ENCODE assay signal across 9 cellular contexts in genomic region chr11:47616726-47617416, GRCh38. TPM values are rescaled to one million over a fixed set of nuclear protein-coding genes. Genes with fewer than 3 reads are reported as not detected.
A peak's percentile ranks its signal among the peaks of the same experiment; 100 is the strongest.
DNase-seq lines count a peak whose midpoint lies in the region; ATAC-seq, FAIRE-seq and TF ChIP-seq lines count a peak whose summit lies in the region.
"Had no signal": no experiment of that assay in that cellular context is flagged by ENCODE, and none has a peak within 500 bp of the region (broad histone marks: within the 10 kb centered on the region; RNA-seq: fewer than 3 reads in every experiment).

No MANE protein-coding gene starts in this region.

- POLR2A ChIA-PET in HepG2 (lab: Yijun Ruan, JAX): interaction anchor here (0.8 to 1.0 kb wide), 2 partner anchors 29 to 38 kb away, joined by 3 read pairs; partner anchors contain the start of genes KBTBD4 and NDUFS3

- H3K79me2 ChIP-seq in HepG2 (ENCODE audit: insufficient read depth, low read length): no peaks in the 10 kb centered on the region

- H3K14ac ChIP-seq in neuronal stem cell (ENCODE audit: low read length): no peak overlapping the region

- peak; percentile 85 for TF ChIP-seq CTCF in BE2C (IDR thresholded peaks at IDR 0.05; ENCODE audit: low read depth, low read length)
- TF ChIP-seq CTCF in GM13976 (IDR thresholded peaks at IDR 0.05; ENCODE audit: borderline replicate concordance, control extremely low read depth, extremely low read depth, insufficient read depth, missing control alignments): peak; percentile 74
- TF ChIP-seq CTCF in chondrocyte (IDR thresholded peaks at IDR 0.05): peak; percentile 82
- TF ChIP-seq CTCF in HepG2 (CRISPR knock-in tag; IDR thresholded peaks at IDR 0.05): peak; percentile 85

- H4K91ac ChIP-seq in neuronal stem cell (ENCODE audit: low read depth, low read length, poor library complexity): no peak overlapping the region

- in situ Hi-C loops in GM13976 (cut with MboI; ENCODE audit: low sequenced_read_pairs, unreplicated experiment) (no loop called here), HepG2 (cut with HindIII; ENCODE audit: extremely low pct_ligation_motif_present, low pct_unique_long_range_greater_than_20kb) (no loop called here)

- peak; percentile 64 for FAIRE-seq in HepG2 (lab: Jason Lieb, UNC)

- no peak overlapping the region for H3K18ac ChIP-seq in neuronal stem cell (ENCODE audit: low read length)

- TF ChIP-seq EP300 in HepG2 (IDR thresholded peaks at IDR 0.05; ENCODE audit: low read depth in 2 of 2, low read length in 2 of 2): no peak
- no peak for TF ChIP-seq EP300 in HepG2 (CRISPR knock-in tag; IDR thresholded peaks at IDR 0.05; ENCODE audit: borderline replicate concordance)

- no peak overlapping the region for H3K4me3 Mint-ChIP-seq in chondrocyte (ENCODE audit: unreplicated experiment)
- no peak overlapping the region for H3K4me3 Mint-ChIP-seq in activated T-helper 1 cell treated with anti-CD3 and anti-CD28 coated beads, Interleukin-12 subunit alpha, Interleukin-12 subunit beta, Interleukin-2, Interleukin-4 antibody, amounts not matched to agents 30 ng/mL and 10 ng/mL and 1 ng/mL, durations not matched to agents 14 hours and 24 hours and 36 hours

- BruUV-seq in HepG2 (replicated peaks; lab: Mats Ljungman, UMichigan): no TSS peak

- H3K27ac Mint-ChIP-seq in chondrocyte (ENCODE audit: unreplicated experiment): no peak overlapping the region
- H3K27ac Mint-ChIP-seq in activated T-helper 1 cell treated with anti-CD3 and anti-CD28 coated beads, Interleukin-12 subunit alpha, Interleukin-12 subunit beta, Interleukin-2, Interleukin-4 antibody, amounts not matched to agents 30 ng/mL and 10 ng/mL and 1 ng/mL, durations not matched to agents 14 hours and 24 hours and 36 hours: no peak overlapping the region

- H2BK5ac ChIP-seq in neuronal stem cell (ENCODE audit: low read length): no peak overlapping the region

- H3K23ac ChIP-seq in neuronal stem cell (ENCODE audit: low read depth, low read length, poor library complexity): no peak overlapping the region

- H3K4me1 Mint-ChIP-seq in chondrocyte (ENCODE audit: low read depth): peaks cover 14% of the 10 kb centered on the region
- H3K4me1 Mint-ChIP-seq in activated T-helper 1 cell treated with anti-CD3 and anti-CD28 coated beads, Interleukin-12 subunit alpha, Interleukin-12 subunit beta, Interleukin-2, Interleukin-4 antibody, amounts not matched to agents 30 ng/mL and 10 ng/mL and 1 ng/mL, durations not matched to agents 14 hours and 24 hours and 36 hours (ENCODE audit: low read depth): peaks cover 11% of the 10 kb centered on the region

- H3K9ac ChIP-seq in HepG2 (ENCODE audit: insufficient read depth, low read depth, low read length) (no peak overlapping the region), neuronal stem cell (ENCODE audit: low read depth, low read length, poor library complexity) (no peak overlapping the region)

- H3K4me3 ChIP-seq in BE2C (ENCODE audit: low read depth, low read length): no peak overlapping the region
- H3K4me3 ChIP-seq in HepG2 (replicated peaks in 1 of 3; ENCODE audit: insufficient read depth in 1 of 3, low read depth in 2 of 3, low read length in 3 of 3): no peak overlapping the region
- H3K4me3 ChIP-seq in neuronal stem cell (ENCODE audit: low read length in 2 of 2): no peak overlapping the region

- H2BK15ac ChIP-seq in neuronal stem cell (ENCODE audit: low read length): no peak overlapping the region

- no peaks in the 10 kb centered on the region for H3K79me1 ChIP-seq in neuronal stem cell (ENCODE audit: low read depth, low read length)

- no peaks in the 10 kb centered on the region for H4K20me1 ChIP-seq in HepG2 (ENCODE audit: insufficient read depth, low read length)

- H3K4me2 ChIP-seq in HepG2 (ENCODE audit: low read depth, low read length) (no peak overlapping the region), neuronal stem cell (ENCODE audit: insufficient read depth, low read length, poor library complexity, severe bottlenecking) (no peak overlapping the region)

- WGBS in HepG2 (ENCODE audit: low lambda C conversion rate): 84% methylated on average over 10 of the region's 10 CpGs
- no CpG with 5 or more reads among the region's 10 CpGs for WGBS in neuronal stem cell (ENCODE audit: extremely low coverage in 2 of 2, insufficient read length in 2 of 2, insufficient replicate concordance in 1 of 2), 2 donors

- no peak overlapping the region for H2AFZ ChIP-seq in HepG2 (ENCODE audit: low read length)
- no peak overlapping the region for H2AFZ ChIP-seq in neuronal stem cell (ENCODE audit: low read length)

- H4K8ac ChIP-seq in neuronal stem cell (ENCODE audit: low read depth, low read length): no peak overlapping the region

- no peaks in the 10 kb centered on the region for H3K9me3 Mint-ChIP-seq in chondrocyte (ENCODE audit: low read depth)
- no peaks in the 10 kb centered on the region for H3K9me3 Mint-ChIP-seq in activated T-helper 1 cell treated with anti-CD3 and anti-CD28 coated beads, Interleukin-12 subunit alpha, Interleukin-12 subunit beta, Interleukin-2, Interleukin-4 antibody, amounts not matched to agents 30 ng/mL and 10 ng/mL and 1 ng/mL, durations not matched to agents 14 hours and 24 hours and 36 hours

- TF ChIP-seq POLR2A in HepG2 (IDR thresholded peaks at IDR 0.05; ENCODE audit: insufficient read depth in 1 of 2, low read depth in 2 of 2, low read length in 2 of 2): no peak

- H3K9me3 ChIP-seq in BE2C (no peaks in the 10 kb centered on the region), HepG2 (ENCODE audit: low read length) (no peaks in the 10 kb centered on the region), neuronal stem cell (replicated peaks in 1 of 2; ENCODE audit: control insufficient read depth in 2 of 2, insufficient read depth in 1 of 2, low read depth in 1 of 2, low read length in 2 of 2) (no peaks in the 10 kb centered on the region)

- H3K27me3 Mint-ChIP-seq in chondrocyte (ENCODE audit: low read depth): no peaks in the 10 kb centered on the region
- no peaks in the 10 kb centered on the region for H3K27me3 Mint-ChIP-seq in activated T-helper 1 cell treated with anti-CD3 and anti-CD28 coated beads, Interleukin-12 subunit alpha, Interleukin-12 subunit beta, Interleukin-2, Interleukin-4 antibody, amounts not matched to agents 30 ng/mL and 10 ng/mL and 1 ng/mL, durations not matched to agents 14 hours and 24 hours and 36 hours (ENCODE audit: insufficient read depth)

- H3K4ac ChIP-seq in neuronal stem cell (ENCODE audit: low read length): no peak overlapping the region

- H3K27ac ChIP-seq in HepG2 (ENCODE audit: extremely low read length, insufficient read depth, low read length) (no peak overlapping the region), neuronal stem cell (replicated peaks; ENCODE audit: low read length) (no peak overlapping the region)

- DNase-seq in BE2C: peak; percentile 52
- DNase-seq in GM13976 (ENCODE audit: low spot score): peak; percentile 55
- DNase-seq in NCI-H748 treated with DMSO at 0.1 percent for 48 hours (lab: John Stamatoyannopoulos, UW): peak; percentile 25
- no peak for DNase-seq in chondrocyte (ENCODE audit: low spot score)
- DNase-seq in HepG2 (ENCODE audit: low spot score): peak; percentile 58
- no peak for DNase-seq in neuronal stem cell (ENCODE audit: low spot score)
- DNase-seq in activated gamma-delta T cell treated with Interleukin-2 at 50 U/mL for 16 hours: no peak
- DNase-seq in activated T-helper 1 cell treated with anti-CD3 and anti-CD28 coated beads, Interleukin-12 subunit alpha, Interleukin-12 subunit beta, Interleukin-2, Interleukin-4 antibody, amounts not matched to agents 30 ng/mL and 10 ng/mL and 1 ng/mL, durations not matched to agents 14 hours and 24 hours and 36 hours (ENCODE audit: low spot score): no peak

- no peak overlapping the region for H2BK120ac ChIP-seq in neuronal stem cell (ENCODE audit: low read depth, low read length)

- ATAC-seq in HepG2: peak; percentile 85

- intact Hi-C loops in HepG2 (cut with micrococcal nuclease; ENCODE audit: unreplicated experiment): no loop called here
- intact Hi-C loops in activated T-helper 1 cell treated with anti-CD3 and anti-CD28 coated beads, Interleukin-12 subunit alpha, Interleukin-12 subunit beta, Interleukin-2, Interleukin-4 antibody, amounts not matched to agents 30 ng/mL and 10 ng/mL and 1 ng/mL, durations not matched to agents 14 hours and 24 hours and 36 hours (cut with micrococcal nuclease): loop anchor here (1.0 kb wide), 2 partner anchors 39 to 102 kb away; partner anchors contain the start of gene KBTBD4

- H3K4me1 ChIP-seq in BE2C: no peaks in the 10 kb centered on the region
- no peaks in the 10 kb centered on the region for H3K4me1 ChIP-seq in HepG2 (ENCODE audit: insufficient read depth, low read length)
- H3K4me1 ChIP-seq in neuronal stem cell (ENCODE audit: control insufficient read depth in 2 of 2, insufficient read depth in 1 of 2, low read depth in 1 of 2, low read length in 2 of 2): no peaks in the 10 kb centered on the region

- no peak overlapping the region for H2AK5ac ChIP-seq in neuronal stem cell (ENCODE audit: low read depth, low read length)

- H3K36me3 Mint-ChIP-seq in chondrocyte (ENCODE audit: low read depth): peaks cover 9% of the 10 kb centered on the region
- H3K36me3 Mint-ChIP-seq in activated T-helper 1 cell treated with anti-CD3 and anti-CD28 coated beads, Interleukin-12 subunit alpha, Interleukin-12 subunit beta, Interleukin-2, Interleukin-4 antibody, amounts not matched to agents 30 ng/mL and 10 ng/mL and 1 ng/mL, durations not matched to agents 14 hours and 24 hours and 36 hours (ENCODE audit: low read depth): peaks cover 13% of the 10 kb centered on the region

- CTCF ChIA-PET in HepG2 (lab: Yijun Ruan, JAX; ENCODE audit: low intra/inter-chr PET ratio, low total read pairs): no interaction called here

- TF ChIP-seq RAD21 in HepG2 (CRISPR knock-in tag; IDR thresholded peaks at IDR 0.05): peak; percentile 70; the same call in 1 of the 2 replicates

- H2BK12ac ChIP-seq in neuronal stem cell (ENCODE audit: low read length): no peak overlapping the region

- H3K27me3 ChIP-seq in BE2C (no peaks in the 10 kb centered on the region), HepG2 (ENCODE audit: control insufficient read depth in 1 of 2, insufficient read depth in 2 of 2, low read length in 2 of 2) (no peaks in the 10 kb centered on the region), neuronal stem cell (ENCODE audit: control insufficient read depth in 3 of 3, insufficient read depth in 3 of 3, low read depth in 1 of 3, low read length in 3 of 3) (no peaks in the 10 kb centered on the region)

- H3K36me3 ChIP-seq in BE2C (peaks cover 1% of the 10 kb centered on the region; the same call in 1 of the 2 replicates), HepG2 (replicated peaks in 1 of 2; ENCODE audit: control insufficient read depth in 1 of 2, insufficient read depth in 2 of 2, low read length in 2 of 2) (peaks cover 3 to 29% of the 10 kb centered on the region in 2 experiments; a peak in 4 of 5 replicates), neuronal stem cell (replicated peaks in 1 of 2; ENCODE audit: control insufficient read depth in 2 of 2, insufficient read depth in 2 of 2, low read length in 2 of 2) (peaks cover 12 to 50% of the 10 kb centered on the region in 2 donors)

RNA-seq across cellular contexts. Expression of gene C1QTNF4, which starts 22.7 kb away (rescaled TPM):
- polyA plus RNA-seq in BE2C (2012; ENCODE audit: insufficient read depth, insufficient read length, low read depth): 1.7 TPM
- total RNA-seq in chondrocyte (0.40 to 0.41 TPM in 2 of 3 replicates, not detected in the other), HepG2 (2016; rRNA removed; fragmentation: Illumina TruSeq; extraction: Trizol) (not detected in 2 replicates)
- total RNA-seq in HepG2 (2016; cell fraction: cytosol; rRNA removed; fragmentation: Illumina TruSeq; extraction: Trizol; ENCODE audit: low read depth): not detected in 2 replicates
- total RNA-seq in HepG2 (2016; cell fraction: insoluble cytoplasmic fraction; rRNA removed; fragmentation: Illumina TruSeq; extraction: Trizol): 0.17 TPM in 1 of 2 replicates, not detected in the other
- not detected in 2 replicates for total RNA-seq in HepG2 (2016; cell fraction: membrane; rRNA removed; fragmentation: Illumina TruSeq; extraction: Trizol)
- total RNA-seq in HepG2 (2016; cell fraction: nucleus; rRNA removed; fragmentation: Illumina TruSeq; extraction: Trizol): not detected in 2 replicates
- polyA plus RNA-seq in HepG2 (2011; rRNA removed): 0.07 TPM in 1 of 2 replicates, not detected in the other
- 0.05 TPM in 1 of 2 replicates, not detected in the other for polyA plus RNA-seq in HepG2 (2011; cell fraction: cytosol; rRNA removed)
- polyA plus RNA-seq in HepG2 (2011; cell fraction: nucleus; rRNA removed): 0.10 and 0.18 TPM in 2 replicates
- 0.23 TPM in 1 of 2 replicates, not detected in the other for polyA plus RNA-seq in HepG2 (2012)
- not detected in 2 replicates for polyA plus RNA-seq in HepG2 (2016; cell fraction: cytosol; fragmentation: Illumina TruSeq; extraction: Trizol; ENCODE audit: low read depth)
- polyA plus RNA-seq in HepG2 (2016; cell fraction: insoluble cytoplasmic fraction; fragmentation: Illumina TruSeq; extraction: Trizol; ENCODE audit: low read depth): not detected in 2 replicates
- not detected in 2 replicates for polyA plus RNA-seq in HepG2 (2016; cell fraction: membrane; fragmentation: Illumina TruSeq; extraction: Trizol; ENCODE audit: low read depth)
- polyA plus RNA-seq in HepG2 (2016; cell fraction: nucleus; fragmentation: Illumina TruSeq; extraction: Trizol; ENCODE audit: insufficient read depth, low read depth): not detected in 2 replicates
- polyA minus RNA-seq in HepG2 (2011; rRNA and poly(A)+ RNA removed; ENCODE audit: low replicate concordance): not detected in 2 replicates
- not detected in 2 replicates for polyA minus RNA-seq in HepG2 (2011; cell fraction: cytosol; rRNA and poly(A)+ RNA removed)
- polyA minus RNA-seq in HepG2 (2011; cell fraction: nucleus; rRNA and poly(A)+ RNA removed): not detected in 2 replicates
- 8.5 TPM for polyA plus RNA-seq in neuronal stem cell (2013, experiment 1 of 2)
- polyA plus RNA-seq in neuronal stem cell (2013, experiment 2 of 2): 8.0 TPM
- 0.16 TPM in 1 of 2 replicates, not detected in the other for total RNA-seq in activated T-helper 1 cell treated with anti-CD3 and anti-CD28 coated beads, Interleukin-12 subunit alpha, Interleukin-12 subunit beta, Interleukin-2, Interleukin-4 antibody, amounts not matched to agents 30 ng/mL and 10 ng/mL and 1 ng/mL, durations not matched to agents 14 hours and 24 hours and 36 hours

RNA-seq across cellular contexts. Expression of gene MTCH2, which starts 25.5 kb away (rescaled TPM):
- polyA plus RNA-seq in BE2C (2012; ENCODE audit: insufficient read depth, insufficient read length, low read depth): 47.5 TPM
- total RNA-seq in chondrocyte (94.3 to 107 TPM (median 99.7 TPM) in 3 replicates), HepG2 (2016; rRNA removed; fragmentation: Illumina TruSeq; extraction: Trizol) (272 and 373 TPM in 2 replicates)
- total RNA-seq in HepG2 (2016; cell fraction: cytosol; rRNA removed; fragmentation: Illumina TruSeq; extraction: Trizol; ENCODE audit: low read depth): 164 and 191 TPM in 2 replicates
- 286 and 371 TPM in 2 replicates for total RNA-seq in HepG2 (2016; cell fraction: insoluble cytoplasmic fraction; rRNA removed; fragmentation: Illumina TruSeq; extraction: Trizol)
- total RNA-seq in HepG2 (2016; cell fraction: membrane; rRNA removed; fragmentation: Illumina TruSeq; extraction: Trizol): 228 and 234 TPM in 2 replicates
- total RNA-seq in HepG2 (2016; cell fraction: nucleus; rRNA removed; fragmentation: Illumina TruSeq; extraction: Trizol): 103 and 123 TPM in 2 replicates
- 81.2 and 112 TPM in 2 replicates for polyA plus RNA-seq in HepG2 (2011; rRNA removed)
- polyA plus RNA-seq in HepG2 (2011; cell fraction: cytosol; rRNA removed): 87.7 and 107 TPM in 2 replicates
- 49.4 and 64.0 TPM in 2 replicates for polyA plus RNA-seq in HepG2 (2011; cell fraction: nucleus; rRNA removed)
- polyA plus RNA-seq in HepG2 (2012): 98.7 and 160 TPM in 2 replicates
- polyA plus RNA-seq in HepG2 (2016; cell fraction: cytosol; fragmentation: Illumina TruSeq; extraction: Trizol; ENCODE audit: low read depth): 299 and 351 TPM in 2 replicates
- polyA plus RNA-seq in HepG2 (2016; cell fraction: insoluble cytoplasmic fraction; fragmentation: Illumina TruSeq; extraction: Trizol; ENCODE audit: low read depth): 435 and 478 TPM in 2 replicates
- polyA plus RNA-seq in HepG2 (2016; cell fraction: membrane; fragmentation: Illumina TruSeq; extraction: Trizol; ENCODE audit: low read depth): 229 and 260 TPM in 2 replicates
- polyA plus RNA-seq in HepG2 (2016; cell fraction: nucleus; fragmentation: Illumina TruSeq; extraction: Trizol; ENCODE audit: insufficient read depth, low read depth): 238 and 248 TPM in 2 replicates
- 128 and 227 TPM in 2 replicates for polyA minus RNA-seq in HepG2 (2011; rRNA and poly(A)+ RNA removed; ENCODE audit: low replicate concordance)
- 62.1 and 71.2 TPM in 2 replicates for polyA minus RNA-seq in HepG2 (2011; cell fraction: cytosol; rRNA and poly(A)+ RNA removed)
- 35.5 and 37.8 TPM in 2 replicates for polyA minus RNA-seq in HepG2 (2011; cell fraction: nucleus; rRNA and poly(A)+ RNA removed)
- 101 TPM for polyA plus RNA-seq in neuronal stem cell (2013, experiment 1 of 2)
- 104 TPM for polyA plus RNA-seq in neuronal stem cell (2013, experiment 2 of 2)
- total RNA-seq in activated T-helper 1 cell treated with anti-CD3 and anti-CD28 coated beads, Interleukin-12 subunit alpha, Interleukin-12 subunit beta, Interleukin-2, Interleukin-4 antibody, amounts not matched to agents 30 ng/mL and 10 ng/mL and 1 ng/mL, durations not matched to agents 14 hours and 24 hours and 36 hours: 116 and 118 TPM in 2 replicates

RNA-seq across cellular contexts. Expression of gene FAM180B, which starts 30.4 kb away (rescaled TPM):
- polyA plus RNA-seq in BE2C (2012; ENCODE audit: insufficient read depth, insufficient read length, low read depth): not detected
- total RNA-seq in chondrocyte (not detected in 3 replicates), HepG2 (2016; rRNA removed; fragmentation: Illumina TruSeq; extraction: Trizol) (0.40 and 0.42 TPM in 2 replicates)
- 0.30 and 0.44 TPM in 2 replicates for total RNA-seq in HepG2 (2016; cell fraction: cytosol; rRNA removed; fragmentation: Illumina TruSeq; extraction: Trizol; ENCODE audit: low read depth)
- 0.26 TPM in 1 of 2 replicates, not detected in the other for total RNA-seq in HepG2 (2016; cell fraction: insoluble cytoplasmic fraction; rRNA removed; fragmentation: Illumina TruSeq; extraction: Trizol)
- 0.31 and 0.34 TPM in 2 replicates for total RNA-seq in HepG2 (2016; cell fraction: membrane; rRNA removed; fragmentation: Illumina TruSeq; extraction: Trizol)
- total RNA-seq in HepG2 (2016; cell fraction: nucleus; rRNA removed; fragmentation: Illumina TruSeq; extraction: Trizol): 0.34 and 0.37 TPM in 2 replicates
- 0.72 and 1.0 TPM in 2 replicates for polyA plus RNA-seq in HepG2 (2011; rRNA removed)
- 0.46 and 0.60 TPM in 2 replicates for polyA plus RNA-seq in HepG2 (2011; cell fraction: cytosol; rRNA removed)
- 2.4 and 3.5 TPM in 2 replicates for polyA plus RNA-seq in HepG2 (2011; cell fraction: nucleus; rRNA removed)
- polyA plus RNA-seq in HepG2 (2012): 0.45 and 0.86 TPM in 2 replicates
- polyA plus RNA-seq in HepG2 (2016; cell fraction: cytosol; fragmentation: Illumina TruSeq; extraction: Trizol; ENCODE audit: low read depth): 0.21 and 0.43 TPM in 2 replicates
- polyA plus RNA-seq in HepG2 (2016; cell fraction: insoluble cytoplasmic fraction; fragmentation: Illumina TruSeq; extraction: Trizol; ENCODE audit: low read depth): 0.16 TPM in 1 of 2 replicates, not detected in the other
- polyA plus RNA-seq in HepG2 (2016; cell fraction: membrane; fragmentation: Illumina TruSeq; extraction: Trizol; ENCODE audit: low read depth): 0.38 and 0.40 TPM in 2 replicates
- 0.56 and 0.70 TPM in 2 replicates for polyA plus RNA-seq in HepG2 (2016; cell fraction: nucleus; fragmentation: Illumina TruSeq; extraction: Trizol; ENCODE audit: insufficient read depth, low read depth)
- polyA minus RNA-seq in HepG2 (2011; rRNA and poly(A)+ RNA removed; ENCODE audit: low replicate concordance): 0.23 and 1.0 TPM in 2 replicates
- polyA minus RNA-seq in HepG2 (2011; cell fraction: cytosol; rRNA and poly(A)+ RNA removed): not detected in 2 replicates
- polyA minus RNA-seq in HepG2 (2011; cell fraction: nucleus; rRNA and poly(A)+ RNA removed): 0.52 and 0.75 TPM in 2 replicates
- polyA plus RNA-seq in neuronal stem cell (2013, experiment 1 of 2): not detected
- not detected for polyA plus RNA-seq in neuronal stem cell (2013, experiment 2 of 2)
- 0.24 TPM in 1 of 2 replicates, not detected in the other for total RNA-seq in activated T-helper 1 cell treated with anti-CD3 and anti-CD28 coated beads, Interleukin-12 subunit alpha, Interleukin-12 subunit beta, Interleukin-2, Interleukin-4 antibody, amounts not matched to agents 30 ng/mL and 10 ng/mL and 1 ng/mL, durations not matched to agents 14 hours and 24 hours and 36 hours
- total RNA-seq: mononuclear cell had no signal

RNA-seq across cellular contexts. Expression of gene NDUFS3, which starts 38.0 kb away (rescaled TPM):
- 130 TPM for polyA plus RNA-seq in BE2C (2012; ENCODE audit: insufficient read depth, insufficient read length, low read depth)
- total RNA-seq in chondrocyte (63.6 to 102 TPM (median 70.3 TPM) in 3 replicates), HepG2 (2016; rRNA removed; fragmentation: Illumina TruSeq; extraction: Trizol) (151 and 177 TPM in 2 replicates)
- total RNA-seq in HepG2 (2016; cell fraction: cytosol; rRNA removed; fragmentation: Illumina TruSeq; extraction: Trizol; ENCODE audit: low read depth): 63.9 and 66.7 TPM in 2 replicates
- 156 and 192 TPM in 2 replicates for total RNA-seq in HepG2 (2016; cell fraction: insoluble cytoplasmic fraction; rRNA removed; fragmentation: Illumina TruSeq; extraction: Trizol)
- total RNA-seq in HepG2 (2016; cell fraction: membrane; rRNA removed; fragmentation: Illumina TruSeq; extraction: Trizol): 73.2 and 73.9 TPM in 2 replicates
- total RNA-seq in HepG2 (2016; cell fraction: nucleus; rRNA removed; fragmentation: Illumina TruSeq; extraction: Trizol): 95.2 and 101 TPM in 2 replicates
- 136 and 184 TPM in 2 replicates for polyA plus RNA-seq in HepG2 (2011; rRNA removed)
- polyA plus RNA-seq in HepG2 (2011; cell fraction: cytosol; rRNA removed): 250 and 309 TPM in 2 replicates
- 121 and 147 TPM in 2 replicates for polyA plus RNA-seq in HepG2 (2011; cell fraction: nucleus; rRNA removed)
- 68.1 and 104 TPM in 2 replicates for polyA plus RNA-seq in HepG2 (2012)
- polyA plus RNA-seq in HepG2 (2016; cell fraction: cytosol; fragmentation: Illumina TruSeq; extraction: Trizol; ENCODE audit: low read depth): 59.5 and 64.2 TPM in 2 replicates
- polyA plus RNA-seq in HepG2 (2016; cell fraction: insoluble cytoplasmic fraction; fragmentation: Illumina TruSeq; extraction: Trizol; ENCODE audit: low read depth): 207 and 214 TPM in 2 replicates
- polyA plus RNA-seq in HepG2 (2016; cell fraction: membrane; fragmentation: Illumina TruSeq; extraction: Trizol; ENCODE audit: low read depth): 60.1 and 66.7 TPM in 2 replicates
- 195 and 196 TPM in 2 replicates for polyA plus RNA-seq in HepG2 (2016; cell fraction: nucleus; fragmentation: Illumina TruSeq; extraction: Trizol; ENCODE audit: insufficient read depth, low read depth)
- polyA minus RNA-seq in HepG2 (2011; rRNA and poly(A)+ RNA removed; ENCODE audit: low replicate concordance): 139 and 344 TPM in 2 replicates
- polyA minus RNA-seq in HepG2 (2011; cell fraction: cytosol; rRNA and poly(A)+ RNA removed): 32.1 and 32.6 TPM in 2 replicates
- polyA minus RNA-seq in HepG2 (2011; cell fraction: nucleus; rRNA and poly(A)+ RNA removed): 45.3 and 46.7 TPM in 2 replicates
- 103 TPM for polyA plus RNA-seq in neuronal stem cell (2013, experiment 1 of 2)
- 96.2 TPM for polyA plus RNA-seq in neuronal stem cell (2013, experiment 2 of 2)
- 148 and 152 TPM in 2 replicates for total RNA-seq in activated T-helper 1 cell treated with anti-CD3 and anti-CD28 coated beads, Interleukin-12 subunit alpha, Interleukin-12 subunit beta, Interleukin-2, Interleukin-4 antibody, amounts not matched to agents 30 ng/mL and 10 ng/mL and 1 ng/mL, durations not matched to agents 14 hours and 24 hours and 36 hours

RNA-seq across cellular contexts. Expression of gene KBTBD4, which starts 38.1 kb away (rescaled TPM):
- polyA plus RNA-seq in BE2C (2012; ENCODE audit: insufficient read depth, insufficient read length, low read depth): 24.4 TPM
- total RNA-seq in chondrocyte: 11.1 to 16.5 TPM (median 12.9 TPM) in 3 replicates
- total RNA-seq in HepG2 (2016; rRNA removed; fragmentation: Illumina TruSeq; extraction: Trizol): 12.8 and 16.3 TPM in 2 replicates
- 1.7 and 3.2 TPM in 2 replicates for total RNA-seq in HepG2 (2016; cell fraction: cytosol; rRNA removed; fragmentation: Illumina TruSeq; extraction: Trizol; ENCODE audit: low read depth)
- total RNA-seq in HepG2 (2016; cell fraction: insoluble cytoplasmic fraction; rRNA removed; fragmentation: Illumina TruSeq; extraction: Trizol): 11.8 and 15.3 TPM in 2 replicates
- total RNA-seq in HepG2 (2016; cell fraction: membrane; rRNA removed; fragmentation: Illumina TruSeq; extraction: Trizol): 4.6 and 5.3 TPM in 2 replicates
- total RNA-seq in HepG2 (2016; cell fraction: nucleus; rRNA removed; fragmentation: Illumina TruSeq; extraction: Trizol): 6.6 and 6.7 TPM in 2 replicates
- 8.5 and 10.4 TPM in 2 replicates for polyA plus RNA-seq in HepG2 (2011; rRNA removed)
- 10.7 and 10.9 TPM in 2 replicates for polyA plus RNA-seq in HepG2 (2011; cell fraction: cytosol; rRNA removed)
- polyA plus RNA-seq in HepG2 (2011; cell fraction: nucleus; rRNA removed): 4.4 and 5.2 TPM in 2 replicates
- polyA plus RNA-seq in HepG2 (2012): 6.3 and 8.1 TPM in 2 replicates
- 0.88 and 1.1 TPM in 2 replicates for polyA plus RNA-seq in HepG2 (2016; cell fraction: cytosol; fragmentation: Illumina TruSeq; extraction: Trizol; ENCODE audit: low read depth)
- polyA plus RNA-seq in HepG2 (2016; cell fraction: insoluble cytoplasmic fraction; fragmentation: Illumina TruSeq; extraction: Trizol; ENCODE audit: low read depth): 13.5 and 13.9 TPM in 2 replicates
- polyA plus RNA-seq in HepG2 (2016; cell fraction: membrane; fragmentation: Illumina TruSeq; extraction: Trizol; ENCODE audit: low read depth): 2.7 and 3.1 TPM in 2 replicates
- polyA plus RNA-seq in HepG2 (2016; cell fraction: nucleus; fragmentation: Illumina TruSeq; extraction: Trizol; ENCODE audit: insufficient read depth, low read depth): 7.0 and 7.3 TPM in 2 replicates
- polyA minus RNA-seq in HepG2 (2011; rRNA and poly(A)+ RNA removed; ENCODE audit: low replicate concordance): 23.9 and 78.0 TPM in 2 replicates
- polyA minus RNA-seq in HepG2 (2011; cell fraction: cytosol; rRNA and poly(A)+ RNA removed): 6.1 and 7.7 TPM in 2 replicates
- 6.1 and 6.6 TPM in 2 replicates for polyA minus RNA-seq in HepG2 (2011; cell fraction: nucleus; rRNA and poly(A)+ RNA removed)
- 7.3 TPM for polyA plus RNA-seq in neuronal stem cell (2013, experiment 1 of 2)
- 6.9 TPM for polyA plus RNA-seq in neuronal stem cell (2013, experiment 2 of 2)
- 16.3 and 19.0 TPM in 2 replicates for total RNA-seq in activated T-helper 1 cell treated with anti-CD3 and anti-CD28 coated beads, Interleukin-12 subunit alpha, Interleukin-12 subunit beta, Interleukin-2, Interleukin-4 antibody, amounts not matched to agents 30 ng/mL and 10 ng/mL and 1 ng/mL, durations not matched to agents 14 hours and 24 hours and 36 hours

Comparison
In these comparisons a context has a peak if more than half of its experiments do, and no peak if none do; other contexts are left out.
1. DNase-seq: peak in BE2C (single experiment), GM13976 (single experiment), NCI-H748 treated with DMSO at 0.1 percent for 48 hours (single experiment) and HepG2 (single experiment); none in chondrocyte (single experiment), neuronal stem cell (single experiment), activated gamma-delta T cell treated with Interleukin-2 at 50 U/mL for 16 hours (single experiment) and activated T-helper 1 cell treated with anti-CD3 and anti-CD28 coated beads, Interleukin-12 subunit alpha, Interleukin-12 subunit beta, Interleukin-2, Interleukin-4 antibody, amounts not matched to agents 30 ng/mL and 10 ng/mL and 1 ng/mL, durations not matched to agents 14 hours and 24 hours and 36 hours (single experiment).
2. Peak in every context shown above with its lines, with median percentiles within 50 percentile points of each other: CTCF ChIP-seq.